In the genomic region with DNA sequence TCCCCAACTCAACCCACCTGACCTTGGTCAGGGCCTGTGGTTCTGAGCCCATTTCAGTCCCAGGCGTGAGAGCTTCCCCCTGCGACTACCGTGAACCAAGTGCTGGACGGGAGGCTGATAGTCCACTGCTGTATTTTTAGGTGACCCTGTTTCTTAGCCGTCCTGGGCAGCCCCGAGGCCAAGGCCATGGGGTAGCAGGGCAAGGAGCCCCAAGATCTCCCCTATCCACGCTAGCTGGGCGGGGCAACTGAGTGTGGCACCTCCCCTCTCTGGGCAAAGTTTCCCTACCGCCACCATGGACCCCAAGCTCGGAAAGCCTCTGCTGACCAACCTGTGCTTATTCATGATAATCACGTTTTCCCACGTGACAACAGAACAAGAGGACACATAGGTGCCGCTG, we compare ENCODE assay signal across 14 cellular contexts. TPM values are rescaled to one million over a fixed set of nuclear protein-coding genes. Genes with fewer than 3 reads are reported as not detected.
"Had no signal": no experiment of that assay in that cellular context is flagged by ENCODE, and none has a peak within 500 bp of the region (broad histone marks: within the 10 kb centered on the region; RNA-seq: fewer than 3 reads in every experiment).

No MANE protein-coding gene starts in this region.

- H3K27me3 ChIP-seq: breast epithelium, ovary, transverse colon had no signal

- H3K4me3 Mint-ChIP-seq: mesothelial cell of epicardium; stimulated activated memory B cell treated with anti-CD40 and anti-IgM and Interleukin-4, amounts not matched to agents 10 μg/mL and 1 μg/mL and 100 μg/mL, for 72 hours had no signal

- H3K27me3 Mint-ChIP-seq: stimulated activated memory B cell treated with anti-CD40 and anti-IgM and Interleukin-4, amounts not matched to agents 10 μg/mL and 1 μg/mL and 100 μg/mL, for 72 hours had no signal

- H3K36me3 Mint-ChIP-seq: mesothelial cell of epicardium; stimulated activated memory B cell treated with anti-CD40 and anti-IgM and Interleukin-4, amounts not matched to agents 10 μg/mL and 1 μg/mL and 100 μg/mL, for 72 hours had no signal

- H3K9me3 ChIP-seq: breast epithelium, ovary, transverse colon had no signal

- H3K27ac Mint-ChIP-seq: mesothelial cell of epicardium had no signal

- H3K4me1 ChIP-seq: breast epithelium had no signal

- H3K27ac ChIP-seq: ovary, SK-N-MC, transverse colon had no signal

- H3K9me3 Mint-ChIP-seq: mesothelial cell of epicardium; stimulated activated memory B cell treated with anti-CD40 and anti-IgM and Interleukin-4, amounts not matched to agents 10 μg/mL and 1 μg/mL and 100 μg/mL, for 72 hours had no signal

- DNase-seq: activated CD4-positive, alpha-beta T cell treated with anti-CD3 and anti-CD28 coated beads, Interleukin-2, amount 50 U/mL, for 4 hours; activated CD4-positive, CD25-positive, alpha-beta regulatory T cell treated with anti-CD3 and anti-CD28 coated beads, Interleukin-2, amount 50 U/mL, for 72 hours; activated naive CD4-positive, alpha-beta T cell; activated T-cell treated with anti-CD3 and anti-CD28 coated beads for 4 hours; ovary; stimulated activated CD4-positive, alpha-beta T cell treated with anti-CD3 and anti-CD28 coated beads, Interleukin-2, amount 100 ng/mL, for 48 hours; T-helper 9 cell; transverse colon had no signal

- H3K36me3 ChIP-seq: breast epithelium, ovary, transverse colon had no signal

- H3K4me3 ChIP-seq: ovary, SK-N-MC had no signal

RNA-seq across cellular contexts. Expression of a gene that starts 0.6 kb away (rescaled TPM):
- polyA plus RNA-seq: neural cell had no signal

RNA-seq across cellular contexts. Expression of a gene that starts 20.9 kb away (rescaled TPM):
- polyA plus RNA-seq: neural cell had no signal

RNA-seq across cellular contexts. Expression of a gene that starts 37.7 kb away (rescaled TPM):
- total RNA-seq: aorta had no signal
